34 cellular contexts compared by ENCODE assay signal in the genomic region with DNA sequence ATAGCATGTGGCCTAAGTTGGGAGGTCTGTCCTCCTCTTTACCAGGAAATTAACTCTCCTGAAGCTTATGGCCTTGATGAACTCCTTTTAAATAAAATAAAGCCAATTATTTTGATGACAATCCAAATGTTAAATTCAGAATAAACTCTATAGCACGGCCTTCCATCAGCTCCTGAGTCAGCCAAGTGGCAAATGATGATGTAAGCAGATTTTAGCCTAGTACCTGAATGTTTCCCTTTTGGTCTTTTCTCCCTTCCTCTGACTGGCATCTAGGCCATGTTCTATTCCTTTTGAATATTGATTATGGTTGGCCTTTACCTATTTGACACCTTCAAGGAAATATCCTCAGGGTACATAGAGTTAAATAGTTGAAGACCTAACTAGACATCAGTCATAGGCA.
"Had no signal": no experiment of that assay in that cellular context is flagged by ENCODE, and none has a peak within 500 bp of the region (broad histone marks: within the 10 kb centered on the region; RNA-seq: fewer than 3 reads in every experiment).

No MANE protein-coding gene starts in this region.

- H3K4me3 ChIP-seq: adrenal gland, body of pancreas, breast epithelium had no signal

- H3K27ac ChIP-seq: adrenal gland, body of pancreas, brain microvascular endothelial cell, breast epithelium, VCaP had no signal

- DNase-seq: activated B cell treated with CpG ODN at 0.5 μM for 24 hours; activated CD4-positive, alpha-beta memory T cell treated with anti-CD3 and anti-CD28 coated beads for 36 hours; activated CD4-positive, alpha-beta T cell treated with anti-CD3 and anti-CD28 coated beads for 4 hours; activated CD4-positive, alpha-beta T cell treated with anti-CD3 and anti-CD28 coated beads, Interleukin-2, amount 10 ng/mL, durations not matched to agents 24 days and 14 days; activated CD4-positive, alpha-beta T cell treated with anti-CD3 and anti-CD28 coated beads, Interleukin-2, amount 50 U/mL, for 1 hour; activated CD4-positive, alpha-beta T cell treated with anti-CD3 and anti-CD28 coated beads, Interleukin-2, amount 50 U/mL, for 4 hours; activated CD4-positive, CD25-positive, alpha-beta regulatory T cell treated with anti-CD3 and anti-CD28 coated beads, Interleukin-2, amount 50 U/mL, for 72 hours; activated CD8-positive, alpha-beta memory T cell treated with anti-CD3 and anti-CD28 coated beads, Interleukin-2, amount 50 U/mL, for 4 hours; activated CD8-positive, alpha-beta T cell treated with anti-CD3 and anti-CD28 coated beads for 36 hours; activated effector memory CD4-positive, alpha-beta T cell treated with anti-CD3 and anti-CD28 coated beads, Interleukin-2, amount 50 U/mL, for 16 hours; activated gamma-delta T cell treated with Interleukin-2 at 50 U/mL for 16 hours; activated naive CD4-positive, alpha-beta T cell; activated naive CD4-positive, alpha-beta T cell treated with anti-CD3 and anti-CD28 coated beads for 36 hours; activated naive CD4-positive, alpha-beta T cell treated with anti-CD3 and anti-CD28 coated beads, Interleukin-2, amount 50 U/mL, for 16 hours; activated naive CD8-positive, alpha-beta T cell treated with anti-CD3 and anti-CD28 coated beads for 36 hours; activated T-cell treated with anti-CD3 and anti-CD28 coated beads for 4 hours; activated T-cell treated with anti-CD3 and anti-CD28 coated beads, Interleukin-2, amount 50 U/mL, for 1 hour; activated T-cell treated with anti-CD3 and anti-CD28 coated beads, Interleukin-2, amount 50 U/mL, for 4 hours; activated T-cell treated with anti-CD3 and anti-CD28 coated beads, Interleukin-2, amount 50 U/mL, for 72 hours; adrenal gland; amniotic stem cell; aorta; body of pancreas; brain microvascular endothelial cell; central memory CD4-positive, alpha-beta T cell; T-helper 1 cell; T-helper 2 cell; T-helper 9 cell had no signal

- H3K9me3 ChIP-seq: adrenal gland, body of pancreas had no signal

- ATAC-seq: activated CD8-positive, alpha-beta T cell treated with anti-CD3 and anti-CD28 coated beads for 36 hours; activated naive CD4-positive, alpha-beta T cell treated with anti-CD3 and anti-CD28 coated beads, Interleukin-2, amount 50 U/mL, for 72 hours; activated T-cell treated with anti-CD3 and anti-CD28 coated beads, Interleukin-2, amount 50 U/mL, for 4 hours; activated T-cell treated with anti-CD3 and anti-CD28 coated beads, Interleukin-2, amount 50 U/mL, for 72 hours; activated T-helper 17 cell treated with anti-CD3 and anti-CD28 coated beads, Interleukin-2, amount 50 U/mL, for 72 hours; body of pancreas had no signal

- H3K27me3 ChIP-seq: adrenal gland, body of pancreas, brain microvascular endothelial cell, breast epithelium had no signal

- H3K4me1 ChIP-seq: adrenal gland, breast epithelium had no signal

- FAIRE-seq: astrocyte, TTC549 had no signal

- H3K36me3 ChIP-seq: adrenal gland, brain microvascular endothelial cell, breast epithelium had no signal
